17 cellular contexts compared by ENCODE assay signal in the genomic region with DNA sequence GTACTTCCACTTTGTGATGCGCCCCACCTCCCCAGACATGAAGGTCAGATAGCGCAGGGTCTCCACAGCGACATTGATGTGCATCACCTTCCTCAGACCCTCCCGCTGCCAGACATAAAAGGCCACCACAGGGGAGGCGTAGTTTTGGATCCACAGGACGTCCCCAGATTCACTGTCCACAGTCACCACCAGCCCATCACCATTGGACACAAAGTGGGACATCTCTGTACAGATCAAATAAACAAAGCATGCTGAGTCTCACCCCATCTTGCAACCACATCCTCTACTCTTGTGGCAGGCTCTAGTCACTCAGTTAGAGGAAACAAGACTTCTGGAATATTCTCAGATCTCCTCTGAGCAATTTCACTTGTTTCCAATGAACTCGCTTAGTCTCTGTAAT. TPM values are rescaled to one million over a fixed set of nuclear protein-coding genes. Genes with fewer than 3 reads are reported as not detected.
DNase-seq lines count a peak whose midpoint lies in the region; ATAC-seq, FAIRE-seq and TF ChIP-seq lines count a peak whose summit lies in the region.
"Had no signal": no experiment of that assay in that cellular context is flagged by ENCODE, and none has a peak within 500 bp of the region (broad histone marks: within the 10 kb centered on the region; RNA-seq: fewer than 3 reads in every experiment).

No MANE protein-coding gene starts in this region.

- TF ChIP-seq CTCF in lower lobe of right lung (IDR thresholded peaks at IDR 0.05) (no peak), esophagus squamous epithelium (IDR thresholded peaks at IDR 0.05) (no peak), foreskin fibroblast (IDR thresholded peaks at IDR 0.05; ENCODE audit: low read depth, low read length) (no peak)

- peak overlapping the region; percentile 52 for H3K4me3 Mint-ChIP-seq in activated CD8-positive, alpha-beta T cell treated with anti-CD3 and anti-CD28 coated beads, Interleukin-2, amount 10 ng/mL, durations not matched to agents 7 days and 5 days
- H3K4me3 Mint-ChIP-seq: nephron progenitor cell had no signal

- H3K36me3 Mint-ChIP-seq in activated CD8-positive, alpha-beta T cell treated with anti-CD3 and anti-CD28 coated beads, Interleukin-2, amount 10 ng/mL, durations not matched to agents 7 days and 5 days (ENCODE audit: low read depth) = peaks cover 66% of the 10 kb centered on the region

- DNase-seq in CD1c-positive myeloid dendritic cell (ENCODE audit: extremely low spot score) (peak; percentile 38), HTR-8/SVneo (ENCODE audit: insufficient read length, low spot score) (no peak), lower lobe of right lung (no peak), esophagus squamous epithelium (lab: John Stamatoyannopoulos, UW) (no peak), foreskin fibroblast (no peak), hypothalamus (lab: John Stamatoyannopoulos, UW) (no peak), DMS79 treated with DMSO at 0.1 percent for 48 hours (lab: John Stamatoyannopoulos, UW) (no peak)
- DNase-seq in activated CD8-positive, alpha-beta T cell treated with anti-CD3 and anti-CD28 coated beads, Interleukin-2, amount 10 ng/mL, durations not matched to agents 7 days and 5 days = peak; percentile 80
- DNase-seq: activated gamma-delta T cell, DMS 273 treated with DMSO at 0.1 percent for 48 hours, H7, head of caudate nucleus, mammary epithelial cell, nephron progenitor cell, SHP77 had no signal

- ATAC-seq in activated CD8-positive, alpha-beta T cell treated with anti-CD3 and anti-CD28 coated beads, Interleukin-2, amount 10 ng/mL, durations not matched to agents 7 days and 5 days = peak; percentile 83
- peak in 1 of 2 donors; percentile 19 for ATAC-seq in lower lobe of right lung

- POLR2A ChIA-PET in activated CD8-positive, alpha-beta T cell treated with anti-CD3 and anti-CD28 coated beads, Interleukin-2, amount 10 ng/mL, durations not matched to agents 7 days and 5 days (lab: Charles Lee) = interaction anchor here (0.6 to 2.3 kb wide), 6 partner anchors 13 to 440 kb away, joined by 3 to 11 read pairs (median 5); a partner anchor contains a TSS

- no peaks in the 10 kb centered on the region for H3K27me3 Mint-ChIP-seq in activated CD8-positive, alpha-beta T cell treated with anti-CD3 and anti-CD28 coated beads, Interleukin-2, amount 10 ng/mL, durations not matched to agents 7 days and 5 days (ENCODE audit: low read depth)

- H3K27ac ChIP-seq in lower lobe of right lung = peak overlapping the region; percentile 62
- H3K27ac ChIP-seq in esophagus squamous epithelium = no peak overlapping the region
- H3K27ac ChIP-seq: coronary artery, esophagus muscularis mucosa had no signal

- H3K9me3 ChIP-seq in lower lobe of right lung (peaks cover 9% of the 10 kb centered on the region), esophagus squamous epithelium (peaks cover 0 to 23% (median 17%) of the 10 kb centered on the region in 3 donors)

- H3K27me3 ChIP-seq in lower lobe of right lung (ENCODE audit: low read depth) = no peaks in the 10 kb centered on the region
- no peaks in the 10 kb centered on the region for H3K27me3 ChIP-seq in esophagus squamous epithelium
- H3K27me3 ChIP-seq: esophagus muscularis mucosa had no signal

- H3K36me3 ChIP-seq in lower lobe of right lung (peaks cover 98% of the 10 kb centered on the region), esophagus squamous epithelium (peaks cover 24 to 88% (median 28%) of the 10 kb centered on the region in 3 donors)

- TF ChIP-seq POLR2A in esophagus squamous epithelium (IDR thresholded peaks at IDR 0.05) = no peak

- H3K4me3 ChIP-seq in lower lobe of right lung (peak overlapping the region; percentile 14), esophagus squamous epithelium (peak overlapping the region in 1 of 4 donors; percentile 6), foreskin fibroblast (ENCODE audit: low read depth in 1 of 2, low read length in 2 of 2) (no peak overlapping the region)
- H3K4me3 ChIP-seq: coronary artery, esophagus muscularis mucosa had no signal

- 92 to 100% methylated on average over 1 to 5 of the region's 7 CpGs for WGBS in esophagus squamous epithelium, 2 donors

- intact Hi-C loops in lower lobe of right lung (cut with DNase I) (no loop called here), esophagus squamous epithelium (cut with DNase I) (no loop called here)

- CTCF ChIA-PET in activated CD8-positive, alpha-beta T cell treated with anti-CD3 and anti-CD28 coated beads, Interleukin-2, amount 10 ng/mL, durations not matched to agents 7 days and 5 days (lab: Charles Lee) = interaction anchor here (1.0 to 12.3 kb wide), 10 partner anchors 9 to 147 kb away, joined by 3 to 287 read pairs (median 4); a partner anchor contains a TSS

- H3K27ac Mint-ChIP-seq in activated CD8-positive, alpha-beta T cell treated with anti-CD3 and anti-CD28 coated beads, Interleukin-2, amount 10 ng/mL, durations not matched to agents 7 days and 5 days = peak overlapping the region; percentile 92
- H3K27ac Mint-ChIP-seq: nephron progenitor cell had no signal

- H3K4me1 Mint-ChIP-seq in activated CD8-positive, alpha-beta T cell treated with anti-CD3 and anti-CD28 coated beads, Interleukin-2, amount 10 ng/mL, durations not matched to agents 7 days and 5 days (ENCODE audit: low read depth) = peaks cover 54% of the 10 kb centered on the region

- peak; percentile 4 for FAIRE-seq in HTR-8/SVneo (lab: Jason Lieb, UNC)

- peaks cover 7% of the 10 kb centered on the region for H3K9me3 Mint-ChIP-seq in activated CD8-positive, alpha-beta T cell treated with anti-CD3 and anti-CD28 coated beads, Interleukin-2, amount 10 ng/mL, durations not matched to agents 7 days and 5 days (ENCODE audit: insufficient read depth)

- H3K4me1 ChIP-seq in lower lobe of right lung (peaks cover 18% of the 10 kb centered on the region), esophagus squamous epithelium (peaks cover 0 to 30% (median 5%) of the 10 kb centered on the region in 3 donors)
- H3K4me1 ChIP-seq: esophagus muscularis mucosa had no signal

RNA-seq across cellular contexts. Expression of a gene that starts 46.3 kb away (rescaled TPM):
- total RNA-seq in activated CD8-positive, alpha-beta T cell treated with anti-CD3 and anti-CD28 coated beads, Interleukin-2, amount 10 ng/mL, durations not matched to agents 7 days and 5 days = 10 to 100 TPM; 48.4 to 51.3 TPM
- 69.2 TPM for total RNA-seq in lower lobe of right lung
- total RNA-seq in esophagus squamous epithelium = 10 to 100 TPM in 2 of 4 donors, 1 to 10 TPM in 1, not detected in 1; 2.8 to 28.8 (median 11.8) TPM

Comparison
In these comparisons a context has a peak if more than half of its experiments do, and no peak if none do; other contexts are left out.
1. DNase-seq: peak in CD1c-positive myeloid dendritic cell (single experiment) and activated CD8-positive, alpha-beta T cell treated with anti-CD3 and anti-CD28 coated beads, Interleukin-2, amount 10 ng/mL, durations not matched to agents 7 days and 5 days (single experiment); none in HTR-8/SVneo (single experiment), lower lobe of right lung (single experiment), esophagus squamous epithelium (single experiment), foreskin fibroblast (0 of 2), hypothalamus (0 of 51) and DMS79 treated with DMSO at 0.1 percent for 48 hours (single experiment).